23 cellular contexts compared by ENCODE assay signal in the genomic region with DNA sequence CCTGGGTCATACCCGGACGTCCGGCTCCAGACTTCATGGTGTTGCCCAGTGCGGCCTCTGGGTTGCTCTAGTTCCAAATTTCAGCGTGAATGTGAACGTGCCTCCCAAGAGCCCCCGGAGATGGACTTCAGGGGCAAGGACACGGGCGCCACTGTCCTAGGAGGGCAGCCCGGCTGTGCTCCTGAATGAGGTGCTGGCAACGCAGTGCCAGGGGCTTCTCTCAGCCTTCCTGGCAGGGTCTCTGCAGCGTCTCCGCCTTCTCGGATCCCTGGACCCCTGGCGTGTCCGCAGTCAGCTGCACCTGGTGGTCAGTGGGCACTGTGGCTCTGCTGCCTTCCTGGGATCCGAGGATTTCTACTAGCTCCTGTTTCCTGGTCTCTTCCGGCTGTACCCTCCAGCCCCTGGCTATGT.
"Had no signal": no experiment of that assay in that cellular context is flagged by ENCODE, and none has a peak within 500 bp of the region (broad histone marks: within the 10 kb centered on the region; RNA-seq: fewer than 3 reads in every experiment).

No MANE protein-coding gene starts in this region.

- DNase-seq: activated CD4-positive, alpha-beta T cell treated with anti-CD3 and anti-CD28 coated beads for 1 hour; activated CD4-positive, alpha-beta T cell treated with anti-CD3 and anti-CD28 coated beads, Interleukin-2, amount 50 U/mL, for 1 hour; activated CD8-positive, alpha-beta T cell treated with anti-CD3 and anti-CD28 coated beads, Interleukin-2, amount 10 ng/mL, durations not matched to agents 7 days and 5 days; activated T-cell treated with anti-CD3 and anti-CD28 coated beads, Interleukin-2, amount 50 U/mL, for 24 hours; brain microvascular endothelial cell; colonic mucosa; esophagus squamous epithelium; islet precursor cell; mammary epithelial cell; nucleus accumbens; SJCRH30; stimulated activated CD4-positive, alpha-beta T cell treated with anti-CD3 and anti-CD28 coated beads, Interleukin-4, amount 100 ng/mL, for 24 hours; stimulated activated naive CD4-positive, alpha-beta T cell treated with Interleukin-2 at 50 U/mL for 16 hours; T-cell had no signal

- H3K36me3 ChIP-seq: brain microvascular endothelial cell, colonic mucosa, SJCRH30 had no signal

- H3K27ac Mint-ChIP-seq: activated CD8-positive, alpha-beta T cell treated with anti-CD3 and anti-CD28 coated beads, Interleukin-2, amount 10 ng/mL, durations not matched to agents 7 days and 5 days; activated naive CD4-positive, alpha-beta T cell treated with anti-CD3 and anti-CD28 coated beads, Interleukin-2, amount 50 U/mL, for 24 hours; activated T-cell treated with anti-CD3 and anti-CD28 coated beads, Interleukin-2, amount 50 U/mL, for 24 hours; activated T-helper 2 cell treated with anti-CD3 and anti-CD28 coated beads, Interferon-gamma antibody, Interleukin-2, Interleukin-4, amounts not matched to agents 10 μg/mL and 5 μg/mL and 100 μg/mL, durations not matched to agents 14 hours and 24 hours and 36 hours; T-cell; T-helper 2 cell treated with Interferon-gamma antibody and Interleukin-4, amounts not matched to agents 5 μg/mL and 100 μg/mL, for 36 hours had no signal

- H3K4me1 Mint-ChIP-seq: central memory CD8-positive, alpha-beta T cell had no signal

- H3K9me3 Mint-ChIP-seq: activated naive CD4-positive, alpha-beta T cell treated with anti-CD3 and anti-CD28 coated beads, Interleukin-2, amount 50 U/mL, for 24 hours; activated T-cell treated with anti-CD3 and anti-CD28 coated beads, Interleukin-2, amount 50 U/mL, for 24 hours; activated T-helper 2 cell treated with anti-CD3 and anti-CD28 coated beads, Interferon-gamma antibody, Interleukin-2, Interleukin-4, amounts not matched to agents 10 μg/mL and 5 μg/mL and 100 μg/mL, durations not matched to agents 14 hours and 24 hours and 36 hours; central memory CD8-positive, alpha-beta T cell; T-cell had no signal

- ATAC-seq: activated CD8-positive, alpha-beta T cell treated with anti-CD3 and anti-CD28 coated beads, Interleukin-2, amount 10 ng/mL, durations not matched to agents 7 days and 5 days; gastroesophageal sphincter; heart left ventricle; T-cell had no signal

- H3K4me3 Mint-ChIP-seq: activated CD8-positive, alpha-beta T cell treated with anti-CD3 and anti-CD28 coated beads, Interleukin-2, amount 10 ng/mL, durations not matched to agents 7 days and 5 days; activated naive CD4-positive, alpha-beta T cell treated with anti-CD3 and anti-CD28 coated beads, Interleukin-2, amount 50 U/mL, for 24 hours; activated T-cell treated with anti-CD3 and anti-CD28 coated beads, Interleukin-2, amount 50 U/mL, for 24 hours; central memory CD8-positive, alpha-beta T cell; T-cell; T-helper 2 cell treated with Interferon-gamma antibody and Interleukin-4, amounts not matched to agents 5 μg/mL and 100 μg/mL, for 36 hours had no signal

- H3K27me3 Mint-ChIP-seq: activated naive CD4-positive, alpha-beta T cell treated with anti-CD3 and anti-CD28 coated beads, Interleukin-2, amount 50 U/mL, for 24 hours; activated T-cell treated with anti-CD3 and anti-CD28 coated beads, Interleukin-2, amount 50 U/mL, for 24 hours; central memory CD8-positive, alpha-beta T cell; T-cell had no signal

- H3K9me3 ChIP-seq: adrenal gland, ascending aorta, colonic mucosa, gastroesophageal sphincter, heart left ventricle, SJCRH30 had no signal

- H3K4me3 ChIP-seq: adrenal gland, ascending aorta, colonic mucosa, esophagus squamous epithelium, gastroesophageal sphincter, heart left ventricle, SJCRH30 had no signal

- H3K27me3 ChIP-seq: adrenal gland, ascending aorta, brain microvascular endothelial cell, colonic mucosa, esophagus squamous epithelium, gastroesophageal sphincter, heart left ventricle, SJCRH30 had no signal

- H3K27ac ChIP-seq: adrenal gland, ascending aorta, brain microvascular endothelial cell, colonic mucosa, esophagus squamous epithelium, gastroesophageal sphincter, heart left ventricle, SJCRH30, VCaP had no signal

- H3K4me1 ChIP-seq: adrenal gland, ascending aorta, colonic mucosa, esophagus squamous epithelium, gastroesophageal sphincter, heart left ventricle had no signal
